Comparison of ENCODE assay signal across 8 cellular contexts in genomic region chr22:41286639-41287091, GRCh38. TPM values are rescaled to one million over a fixed set of nuclear protein-coding genes. Genes with fewer than 3 reads are reported as not detected.
DNase-seq lines count a peak whose midpoint lies in the region; ATAC-seq, FAIRE-seq and TF ChIP-seq lines count a peak whose summit lies in the region.

No MANE protein-coding gene starts in this region.

- ATAC-seq in HG02973 (IDR thresholded peaks at IDR 0.05; ENCODE audit: unreplicated experiment) (peak; percentile 10), PC-3 (no peak; the same call in 1 of the 2 replicates), left ventricle myocardium superior (peak; percentile 12)

- H2AFZ ChIP-seq in PC-3 (ENCODE audit: low read length): peak overlapping the region; percentile 67

- peak overlapping the region; percentile 13 for H3K9ac ChIP-seq in PC-3 (ENCODE audit: low read length)

- peaks cover 43% of the 10 kb centered on the region for H3K79me2 ChIP-seq in PC-3 (ENCODE audit: low read length)

- 0 to 1% (median 1%) methylated on average over 15 of the region's 15 CpGs for WGBS in small intestine, 3 donors

- FAIRE-seq in small intestine (lab: Jason Lieb, UNC): no peak

- H3K4me2 ChIP-seq in PC-3 (ENCODE audit: low read length): peak overlapping the region; percentile 91

- TSS peak; percentile 84 for BruUV-seq in PC-3 (replicated peaks; lab: Mats Ljungman, UMichigan)

- H4K20me1 ChIP-seq in PC-3 (ENCODE audit: low read length): peaks cover 15% of the 10 kb centered on the region

- no peaks in the 10 kb centered on the region for H3K9me2 ChIP-seq in PC-3 (replicated peaks; ENCODE audit: low read length)

- peak; percentile 54 for DNase-seq in NCI-H2227 (lab: John Stamatoyannopoulos, UW; ENCODE audit: unreplicated experiment)
- DNase-seq in NCI-H2227 treated with DMSO at 0.1 percent for 48 hours (lab: John Stamatoyannopoulos, UW): no peak
- no peak for DNase-seq in PC-3
- DNase-seq in activated effector memory CD4-positive, alpha-beta T cell treated with Interleukin-2 at 50 U/mL for 16 hours: peak; percentile 35
- no peak for DNase-seq in left ventricle myocardium superior
- DNase-seq in small intestine: no peak
- DNase-seq in DMS114 treated with DMSO at 0.1 percent for 48 hours (lab: John Stamatoyannopoulos, UW; ENCODE audit: unreplicated experiment): no peak

- H3K36me3 ChIP-seq in PC-3 (ENCODE audit: low read depth, low read length): peaks cover 16% of the 10 kb centered on the region
- H3K36me3 ChIP-seq in small intestine (ENCODE audit: control insufficient read depth in 2 of 2, insufficient read depth in 2 of 2, low read length in 2 of 2): no peaks in the 10 kb centered on the region

- peaks cover 4% of the 10 kb centered on the region for H3F3A ChIP-seq in PC-3 (ENCODE audit: low read length, unreplicated experiment)

- POLR2A ChIA-PET in PC-3 (lab: Charles Lee; ENCODE audit: unreplicated experiment): no interaction called here

- peaks cover 47% of the 10 kb centered on the region for H3K4me1 ChIP-seq in PC-3 (ENCODE audit: insufficient read depth, low read length)
- H3K4me1 ChIP-seq in small intestine (ENCODE audit: control insufficient read depth in 2 of 2, insufficient read depth in 1 of 2, low read depth in 1 of 2, low read length in 1 of 2): peaks cover 0 to 6% of the 10 kb centered on the region in 2 donors

- H3K27me3 ChIP-seq in PC-3 (ENCODE audit: low read length) (no peaks in the 10 kb centered on the region), small intestine (ENCODE audit: control insufficient read depth in 2 of 2, insufficient read depth in 2 of 2, low read length in 2 of 2) (no peaks in the 10 kb centered on the region)

- TF ChIP-seq CTCF in PC-3 (conservative IDR thresholded peaks at IDR 0.05; ENCODE audit: low read depth, low read length): no peak

- CTCF ChIA-PET in PC-3 (lab: Charles Lee): interaction anchor here (0.7 to 0.9 kb wide), 2 partner anchors 116 to 207 kb away, joined by 3 to 4 read pairs; no protein-coding TSS in a partner anchor

- intact Hi-C loops in PC-3 (cut with micrococcal nuclease) (loop anchor here (1.0 to 5.0 kb wide), 2 partner anchors 15 to 96 kb away; partner anchors contain the start of genes TEF and ZC3H7B), left ventricle myocardium superior (cut with micrococcal nuclease) (no loop called here)

- no peaks in the 10 kb centered on the region for H3K9me3 ChIP-seq in PC-3 (ENCODE audit: low read length)
- no peaks in the 10 kb centered on the region for H3K9me3 ChIP-seq in small intestine (ENCODE audit: control insufficient read depth, low read depth)

- H3K4me3 ChIP-seq in PC-3 (ENCODE audit: low read length): peak overlapping the region; percentile 65
- H3K4me3 ChIP-seq in small intestine (ENCODE audit: low read depth in 1 of 2, low read length in 2 of 2): peak overlapping the region in 1 of 2 donors; percentile 46

- H3K27ac ChIP-seq in PC-3 (ENCODE audit: low read length): no peak overlapping the region
- H3K27ac ChIP-seq in small intestine (ENCODE audit: low read depth in 1 of 2, low read length in 1 of 2): peak overlapping the region; percentile 76 to 91

RNA-seq across cellular contexts. Expression of gene RANGAP1, which starts 0.7 kb away (rescaled TPM):
- 99.0 and 128 TPM in 2 replicates for total RNA-seq in PC-3 (2014; rRNA removed)
- total RNA-seq in left ventricle myocardium superior: 46.2 TPM
- polyA plus RNA-seq in small intestine: 10 to 100 TPM; 27.5 to 62.3 (median 31.9) TPM

RNA-seq across cellular contexts. Expression of gene ZC3H7B, which starts 14.7 kb away (rescaled TPM):
- 34.8 and 40.5 TPM in 2 replicates for total RNA-seq in PC-3 (2014; rRNA removed)
- 47.6 TPM for total RNA-seq in left ventricle myocardium superior
- polyA plus RNA-seq in small intestine: 10 to 100 TPM; 14.6 to 44.9 (median 21.9) TPM

RNA-seq across cellular contexts. Expression of gene CHADL, which starts 45.9 kb away (rescaled TPM):
- total RNA-seq in PC-3 (2014; rRNA removed) (0.63 and 1.2 TPM in 2 replicates), left ventricle myocardium superior (25.4 TPM)
- polyA plus RNA-seq in small intestine: 1 to 10 TPM in 1 of 3 donors, under 1 TPM in 1, not detected in 1; 0.54 to 2.3 TPM

Comparison
In these comparisons a context has a peak if more than half of its experiments do, and no peak if none do; other contexts are left out.
1. DNase-seq: peak in NCI-H2227 (single experiment) and activated effector memory CD4-positive, alpha-beta T cell treated with Interleukin-2 at 50 U/mL for 16 hours (single experiment); none in NCI-H2227 treated with DMSO at 0.1 percent for 48 hours (single experiment), PC-3 (single experiment), left ventricle myocardium superior (single experiment), small intestine (single experiment) and DMS114 treated with DMSO at 0.1 percent for 48 hours (single experiment).
2. RNA of gene CHADL, which starts 45.9 kb away (total RNA-seq): 25.4 TPM in left ventricle myocardium superior (single experiment); 0.63 to 1.2 TPM in PC-3; every median in the first group is over 10 times any median in the second.